11 cellular contexts compared by ENCODE assay signal in genomic region chr16:30166202-30166902, GRCh38. TPM values are rescaled to one million over a fixed set of nuclear protein-coding genes. Genes with fewer than 3 reads are reported as not detected.
DNase-seq lines count a peak whose midpoint lies in the region; ATAC-seq, FAIRE-seq and TF ChIP-seq lines count a peak whose summit lies in the region.
"Had no signal": no experiment of that assay in that cellular context is flagged by ENCODE, and none has a peak within 500 bp of the region (broad histone marks: within the 10 kb centered on the region; RNA-seq: fewer than 3 reads in every experiment).

No MANE protein-coding gene starts in this region.

- H3K4me3 ChIP-seq in right lobe of liver, result no peak overlapping the region

- TF ChIP-seq POLR2A in right lobe of liver (IDR thresholded peaks at IDR 0.05), result no peak

- ATAC-seq in GM21737 (IDR thresholded peaks at IDR 0.05; ENCODE audit: unreplicated experiment), result peak; percentile 74
- peak; percentile 54 to 66 (median 56) for ATAC-seq in right lobe of liver

- peaks cover 0 to 5% (median 0%) of the 10 kb centered on the region in 4 donors for H3K4me1 ChIP-seq in right lobe of liver

- H3K36me3 ChIP-seq in right lobe of liver, result no peaks in the 10 kb centered on the region

- no peaks in the 10 kb centered on the region for H3K9me3 ChIP-seq in right lobe of liver

- H3K27ac ChIP-seq in right lobe of liver, result no peak overlapping the region

- intact Hi-C loops in right lobe of liver (cut with DNase I), result no loop called here

- FAIRE-seq in HTR-8/SVneo (lab: Jason Lieb, UNC), result no peak
- FAIRE-seq: frontal cortex, TTC549 had no signal

- no peak for TF ChIP-seq CTCF in right lobe of liver (IDR thresholded peaks at IDR 0.05)

- peak; percentile 86 for DNase-seq in GDM1 (lab: John Stamatoyannopoulos, UW)
- DNase-seq in SIG-M5 (lab: John Stamatoyannopoulos, UW), result peak; percentile 91
- no peak for DNase-seq in right lobe of liver
- DNase-seq in SW 1271 (lab: John Stamatoyannopoulos, UW), result no peak
- DNase-seq in HTR-8/SVneo (ENCODE audit: insufficient read length, low spot score), result no peak
- DNase-seq in occipital lobe (lab: John Stamatoyannopoulos, UW), result no peak
- DNase-seq in activated CD8-positive, alpha-beta memory T cell treated with anti-CD3 and anti-CD28 coated beads, Interleukin-2, amount 50 U/mL, for 4 hours, result no peak
- DNase-seq: NCI-H1048 had no signal

- H3K27me3 ChIP-seq in right lobe of liver, result no peaks in the 10 kb centered on the region

- WGBS in right lobe of liver (ENCODE audit: insufficient coverage, low coverage, low lambda C conversion rate, missing lambda C conversion rate), result 74% methylated on average over 11 of the region's 11 CpGs

RNA-seq across cellular contexts. Expression of gene CORO1A, which starts 17.1 kb away (rescaled TPM):
- total RNA-seq in right lobe of liver, result 10 to 100 TPM in 1 of 6 experiments, 1 to 10 TPM in 5; 7.0 to 15.2 (median 7.9) TPM
- 15.9 TPM for total RNA-seq in occipital lobe

RNA-seq across cellular contexts. Expression of gene BOLA2B, which starts 27.1 kb away (rescaled TPM):
- total RNA-seq in right lobe of liver, result 100 to 1,000 TPM in 1 of 6 experiments, 10 to 100 TPM in 5; 22.9 to 139 (median 25.6) TPM
- total RNA-seq in occipital lobe, result 12.5 TPM

RNA-seq across cellular contexts. Expression of gene SLX1A, which starts 27.3 kb away (rescaled TPM):
- 10 to 100 TPM; 15.5 to 83.2 (median 36.4) TPM for total RNA-seq in right lobe of liver
- 13.9 TPM for total RNA-seq in occipital lobe

RNA-seq across cellular contexts. Expression of gene SULT1A3, which starts 32.7 kb away (rescaled TPM):
- total RNA-seq in right lobe of liver, result 10 to 100 TPM in 5 of 6 experiments, 1 to 10 TPM in 1; 8.5 to 29.0 (median 11.9) TPM
- 2.3 TPM for total RNA-seq in occipital lobe

RNA-seq across cellular contexts. Expression of gene MAPK3, which starts 43.3 kb away (rescaled TPM):
- total RNA-seq in right lobe of liver (10 to 100 TPM in 5 of 6 experiments, 1 to 10 TPM in 1; 7.4 to 24.1 (median 16.0) TPM), occipital lobe (25.7 TPM)

Comparison
In these comparisons a context has a peak if more than half of its experiments do, and no peak if none do; other contexts are left out.
1. DNase-seq: peak in GDM1 (single experiment) and SIG-M5 (single experiment); none in right lobe of liver (0 of 3), SW 1271 (0 of 2), HTR-8/SVneo (single experiment), occipital lobe (single experiment) and activated CD8-positive, alpha-beta memory T cell treated with anti-CD3 and anti-CD28 coated beads, Interleukin-2, amount 50 U/mL, for 4 hours (single experiment).